In the genomic region with DNA sequence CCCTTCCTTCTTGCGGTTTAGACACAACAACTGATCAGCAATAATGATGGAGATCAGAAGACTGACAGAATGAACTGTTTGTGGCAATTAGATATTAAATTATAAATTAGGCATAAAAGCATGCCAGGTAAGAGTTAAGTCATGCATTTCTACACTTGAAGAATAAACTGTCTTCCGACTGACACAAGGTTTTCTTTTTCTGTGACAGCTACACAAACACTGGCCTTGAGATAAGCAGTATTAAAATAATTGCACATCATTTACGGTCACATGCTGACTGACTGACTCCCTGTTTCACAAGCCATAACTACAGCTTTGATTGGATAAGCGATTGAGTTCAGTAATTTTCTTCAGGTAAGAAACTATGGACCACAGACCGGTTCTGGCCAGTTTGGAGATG, we compare ENCODE assay signal across 10 cellular contexts. TPM values are rescaled to one million over a fixed set of nuclear protein-coding genes. Genes with fewer than 3 reads are reported as not detected.
"Had no signal": no experiment of that assay in that cellular context is flagged by ENCODE, and none has a peak within 500 bp of the region (broad histone marks: within the 10 kb centered on the region; RNA-seq: fewer than 3 reads in every experiment).

No MANE protein-coding gene starts in this region.

- H3K9me3 Mint-ChIP-seq: HFFc6 had no signal

- H3K27ac ChIP-seq: GM23248 had no signal

- DNase-seq: GM23248, GOT3, H7, H9, HCEC 1CT, HFFc6 had no signal

- H3K27ac Mint-ChIP-seq: GM23338, H9, HFFc6 had no signal

- H3K4me3 Mint-ChIP-seq: GM23338, H9, HFFc6 had no signal

- H3K36me3 ChIP-seq: HAP-1 had no signal

- ATAC-seq: GM23338, HCT116 had no signal

- H3K4me2 ChIP-seq: GM23338 had no signal

- H3K4me3 ChIP-seq: GM23248, GM23338, HAP-1 had no signal

- H3K9me3 ChIP-seq: HAP-1 had no signal

- H2AFZ ChIP-seq: GM23248, GM23338 had no signal

- H3K9ac ChIP-seq: GM23248 had no signal

- H3K4me1 Mint-ChIP-seq: GM23338 had no signal

RNA-seq across cellular contexts. Expression of gene UBE2NL, which starts 56.2 kb away (rescaled TPM):
- polyA plus RNA-seq: GM23248, GM23338, H1 had no signal
